ENCODE assay signal across 1 cellular context in the genomic region with DNA sequence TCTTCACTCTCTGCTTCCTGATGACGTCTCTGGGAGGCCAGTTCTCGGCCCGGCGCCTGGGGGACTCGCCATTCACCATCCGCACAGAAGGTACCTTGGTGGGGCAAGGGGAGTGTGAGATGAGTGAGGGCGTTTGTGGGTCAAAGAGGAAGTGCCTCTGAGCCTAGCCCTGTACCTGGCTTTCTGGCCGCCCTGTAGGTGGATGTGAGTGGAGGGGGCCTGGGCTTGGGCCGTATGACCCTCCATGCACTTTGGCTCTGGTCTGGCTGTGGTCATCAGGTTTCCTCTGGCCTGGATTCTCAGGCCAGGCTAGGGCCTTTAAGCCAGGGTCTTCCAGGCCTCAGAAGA.
TF ChIP-seq lines count a peak whose summit lies in the region.

No MANE protein-coding gene starts in this region.

TF ChIP-seq in GM12878, 131 proteins besides CTCF, POLR2A, EP300 and RAD21:
- TF ChIP-seq SPI1 (IDR thresholded peaks at IDR 0.05; ENCODE audit: borderline replicate concordance, insufficient read depth, low read depth, low read length) (peak; percentile 31; the same call in 1 of the 2 replicates), SREBF2 (IDR thresholded peaks at IDR 0.05; ENCODE audit: low read length) (no peak), IRF4 (IDR thresholded peaks at IDR 0.05; ENCODE audit: low read depth, low read length) (no peak), TBL1XR1 (IDR thresholded peaks at IDR 0.05; ENCODE audit: low read depth, low read length) (no peak), ZNF622 (IDR thresholded peaks at IDR 0.05) (no peak), PAX5 (IDR thresholded peaks at IDR 0.05; ENCODE audit: borderline replicate concordance, low read depth, low read length) (no peak), GABPA (IDR thresholded peaks at IDR 0.05; ENCODE audit: low read depth) (no peak), SMAD5 (IDR thresholded peaks at IDR 0.05; ENCODE audit: low read depth) (no peak)
